ENCODE assay signal across 19 cellular contexts in the genomic region with DNA sequence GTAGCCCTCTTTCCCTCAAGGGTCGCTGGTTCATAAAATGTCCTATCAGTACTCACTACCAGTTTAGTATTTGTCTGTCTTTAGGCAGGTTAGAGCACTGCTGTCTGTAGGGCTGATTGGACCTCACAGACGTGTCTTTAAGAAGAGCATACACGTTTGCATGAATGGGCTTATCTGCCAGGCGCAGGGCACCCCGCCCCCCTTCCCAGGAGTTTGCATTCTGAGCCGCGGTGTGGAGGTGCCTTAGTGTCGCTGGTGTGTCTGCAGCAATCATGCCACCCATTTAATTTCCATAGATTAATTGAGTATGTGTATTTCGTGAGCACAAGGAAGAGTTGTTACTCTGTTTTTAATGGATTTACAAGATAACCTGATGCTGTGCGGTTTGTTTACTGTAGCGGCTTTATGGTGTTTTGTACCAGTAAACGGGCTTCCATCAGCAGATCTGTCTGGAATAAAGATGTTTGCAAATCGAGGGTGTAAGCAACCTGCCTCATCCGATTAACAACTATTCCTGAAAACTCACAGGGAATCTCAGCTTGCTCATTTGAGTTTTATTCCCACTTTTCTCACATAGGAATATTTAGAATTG.
A peak's percentile ranks its signal among the peaks of the same experiment; 100 is the strongest.
DNase-seq lines count a peak whose midpoint lies in the region; TF ChIP-seq lines count a peak whose summit lies in the region.
"Had no signal": no experiment of that assay in that cellular context is flagged by ENCODE, and none has a peak within 500 bp of the region (broad histone marks: within the 10 kb centered on the region; RNA-seq: fewer than 3 reads in every experiment).

No MANE protein-coding gene starts in this region.

- H3K27me3 ChIP-seq in colonic mucosa: no peaks in the 10 kb centered on the region
- H3K27me3 ChIP-seq: SJSA1 had no signal

- no peaks in the 10 kb centered on the region for H3K9me3 Mint-ChIP-seq in progenitor cell of endocrine pancreas (ENCODE audit: low read depth)
- H3K9me3 Mint-ChIP-seq: CD8-positive, alpha-beta memory T cell; type B pancreatic cell had no signal

- H3K4me1 ChIP-seq in colonic mucosa: no peaks in the 10 kb centered on the region
- H3K4me1 ChIP-seq: SJSA1 had no signal

- no peaks in the 10 kb centered on the region for H3K36me3 Mint-ChIP-seq in progenitor cell of endocrine pancreas (ENCODE audit: insufficient read depth)
- H3K36me3 Mint-ChIP-seq: type B pancreatic cell had no signal

- no peak overlapping the region for H3K27ac Mint-ChIP-seq in progenitor cell of endocrine pancreas
- H3K27ac Mint-ChIP-seq: T-helper 1 cell treated with Interleukin-12 subunit alpha and Interleukin-12 subunit beta and Interleukin-4 antibody, amounts not matched to agents 30 μg/mL and 1 μg/mL, for 36 hours; type B pancreatic cell had no signal

- H3K27ac ChIP-seq in colonic mucosa: no peak overlapping the region
- H3K27ac ChIP-seq: 22Rv1, SJSA1 had no signal

- H3K36me3 ChIP-seq in colonic mucosa: no peaks in the 10 kb centered on the region
- H3K36me3 ChIP-seq: SJSA1 had no signal

- no peak for TF ChIP-seq CTCF in colonic mucosa (IDR thresholded peaks at IDR 0.05)
- TF ChIP-seq CTCF in GM10266 (IDR thresholded peaks at IDR 0.05; ENCODE audit: control insufficient read depth, insufficient read depth, low read depth, missing control alignments): no peak
- TF ChIP-seq CTCF in progenitor cell of endocrine pancreas (IDR thresholded peaks at IDR 0.05; ENCODE audit: unreplicated experiment): no peak

- intact Hi-C loops in colonic mucosa (cut with DNase I): no loop called here

- H3K4me1 Mint-ChIP-seq in progenitor cell of endocrine pancreas (ENCODE audit: low read depth): peaks cover 17% of the 10 kb centered on the region

- DNase-seq in NCI-H1417 (lab: John Stamatoyannopoulos, UW) (peak in 2 of 3 experiments; percentile 8 to 36), NCI-H1417 treated with DMSO at 0.1 percent for 48 hours (lab: John Stamatoyannopoulos, UW) (no peak), OCI-M1 (lab: John Stamatoyannopoulos, UW) (peak; percentile 85), colonic mucosa (peak; percentile 15), retina (peak; percentile 42), GM10266 (ENCODE audit: extremely low spot score) (no peak), progenitor cell of endocrine pancreas (ENCODE audit: low spot score, unreplicated experiment) (no peak), NCI-H1694 (lab: John Stamatoyannopoulos, UW) (no peak)
- DNase-seq: activated naive CD4-positive, alpha-beta T cell treated with anti-CD3 and anti-CD28 coated beads, Interleukin-2, amount 50 U/mL, for 16 hours; CD8-positive, alpha-beta memory T cell; cortex of kidney; DMS153; glutamatergic neuron; NCI-H2029 had no signal

- H3K9ac ChIP-seq in colonic mucosa (ENCODE audit: low read depth in 2 of 2, low read length in 2 of 2): no peak overlapping the region

- H3K4me3 Mint-ChIP-seq in progenitor cell of endocrine pancreas (ENCODE audit: low read depth): no peak overlapping the region
- H3K4me3 Mint-ChIP-seq: type B pancreatic cell had no signal

- H3K27me3 Mint-ChIP-seq in progenitor cell of endocrine pancreas: peaks cover 25% of the 10 kb centered on the region

- no peak overlapping the region for H3K4me3 ChIP-seq in colonic mucosa
- H3K4me3 ChIP-seq: lung, SJSA1 had no signal

- H3K9me3 ChIP-seq in colonic mucosa: no peaks in the 10 kb centered on the region
- H3K9me3 ChIP-seq: SJSA1 had no signal

Comparison
In these comparisons a context has a peak if more than half of its experiments do, and no peak if none do; other contexts are left out.
1. DNase-seq: peak in NCI-H1417 (2 of 3), OCI-M1 (single experiment), colonic mucosa (single experiment) and retina (single experiment); none in NCI-H1417 treated with DMSO at 0.1 percent for 48 hours (single experiment), GM10266 (single experiment), progenitor cell of endocrine pancreas (single experiment) and NCI-H1694 (single experiment).